1 cellular context compared by ENCODE assay signal in genomic region chr1:204692852-204693356, GRCh38.
TF ChIP-seq lines count a peak whose summit lies in the region.

No MANE protein-coding gene starts in this region.

TF ChIP-seq in K562, 482 proteins besides CTCF, POLR2A, EP300 and RAD21 (continued from another document and continues in another):
- no peak for TF ChIP-seq TEAD4 (IDR thresholded peaks at IDR 0.05; ENCODE audit: low read length)
- TF ChIP-seq TEAD4 (CRISPR knock-in tag; IDR thresholded peaks at IDR 0.05; ENCODE audit: borderline replicate concordance): no peak
- TF ChIP-seq CREB5 (CRISPR knock-in tag; IDR thresholded peaks at IDR 0.05): no peak
- TF ChIP-seq ZNF175 (CRISPR knock-in tag; IDR thresholded peaks at IDR 0.05; ENCODE audit: low read depth): no peak
- no peak for TF ChIP-seq TAF1 (IDR thresholded peaks at IDR 0.05; ENCODE audit: control insufficient read depth, extremely low read depth, insufficient read depth, low read length, severe bottlenecking)
- peak; percentile 60; the same call in 1 of the 2 replicates for TF ChIP-seq RFX1 (IDR thresholded peaks at IDR 0.05)
- no peak for TF ChIP-seq NR2F6 (CRISPR knock-in tag; IDR thresholded peaks at IDR 0.05)
- peak; percentile 61 for TF ChIP-seq FOXM1 (IDR thresholded peaks at IDR 0.05; ENCODE audit: low read depth)
- no peak for TF ChIP-seq FOXM1 (CRISPR knock-in tag; IDR thresholded peaks at IDR 0.05; ENCODE audit: low read depth)
- TF ChIP-seq ZNF644 (tag; IDR thresholded peaks at IDR 0.05; ENCODE audit: low read depth): no peak
- TF ChIP-seq ZNF695 (CRISPR knock-in tag; IDR thresholded peaks at IDR 0.05): no peak
- TF ChIP-seq ARID1B (IDR thresholded peaks at IDR 0.05): peak; percentile 87
- TF ChIP-seq RBM39 (optimal IDR thresholded peaks at IDR 0.05; ENCODE audit: low read depth, low read length): peak; percentile 83
- no peak for TF ChIP-seq C11orf30 (IDR thresholded peaks at IDR 0.05; ENCODE audit: low read depth)
- no peak for TF ChIP-seq RBM15 (IDR thresholded peaks at IDR 0.05; ENCODE audit: insufficient read depth, low read length)
- TF ChIP-seq ZNF512 (tag; IDR thresholded peaks at IDR 0.05): peak; percentile 45
- TF ChIP-seq PRPF4 (IDR thresholded peaks at IDR 0.05; ENCODE audit: insufficient read depth, low read depth, low read length, poor library complexity, severe bottlenecking): no peak
- TF ChIP-seq COPS2 (conservative IDR thresholded peaks at IDR 0.05): no peak
- TF ChIP-seq ESRRA (IDR thresholded peaks at IDR 0.05; ENCODE audit: borderline replicate concordance, low read depth): no peak
- no peak for TF ChIP-seq NCOA6 (IDR thresholded peaks at IDR 0.05)
- TF ChIP-seq E4F1 (CRISPR knock-in tag; IDR thresholded peaks at IDR 0.05; ENCODE audit: borderline replicate concordance): no peak
- TF ChIP-seq MNT (conservative IDR thresholded peaks at IDR 0.05): peak in 1 of 2 experiments; percentile 61; a peak in 1 of 4 replicates
- no peak for TF ChIP-seq NCOA2 (IDR thresholded peaks at IDR 0.05; ENCODE audit: partially characterized antibody in 2 of 2)
- no peak for TF ChIP-seq ZNF740 (CRISPR knock-in tag; IDR thresholded peaks at IDR 0.05)
- no peak for TF ChIP-seq ZNF740 (tag; IDR thresholded peaks at IDR 0.05)
- TF ChIP-seq SIRT6 (IDR thresholded peaks at IDR 0.05; ENCODE audit: low read depth, low read length): no peak
- no peak for TF ChIP-seq CBX8 (IDR thresholded peaks at IDR 0.05; ENCODE audit: borderline replicate concordance, extremely low read depth, low read depth, low read length, poor library complexity, severe bottlenecking)
- 0 out of 2 replicates have a peak, but pooled peaks have one; percentile 26 for TF ChIP-seq RBFOX2 (IDR thresholded peaks at IDR 0.05; ENCODE audit: low read depth, low read length)
- TF ChIP-seq SFPQ (IDR thresholded peaks at IDR 0.05; ENCODE audit: low read depth, low read length): no peak
- no peak for TF ChIP-seq ZNF444 (CRISPR knock-in tag; IDR thresholded peaks at IDR 0.05)
- no peak for TF ChIP-seq HNRNPH1 (optimal IDR thresholded peaks at IDR 0.05; ENCODE audit: low read depth, low read length)
- TF ChIP-seq ZNF174 (CRISPR knock-in tag; IDR thresholded peaks at IDR 0.05): no peak
- TF ChIP-seq ZNF354B (CRISPR knock-in tag; IDR thresholded peaks at IDR 0.05): no peak
- TF ChIP-seq POLR2G (IDR thresholded peaks at IDR 0.05; ENCODE audit: low read depth, low read length): no peak
- peak; percentile 32 to 45; a peak in 2 of 4 replicates for TF ChIP-seq NRF1 (conservative IDR thresholded peaks at IDR 0.05 in 1 of 2, IDR thresholded peaks at IDR 0.05 in 1 of 2)
- TF ChIP-seq ZNF511 (CRISPR knock-in tag; IDR thresholded peaks at IDR 0.05): no peak
- TF ChIP-seq DMBX1 (CRISPR knock-in tag; IDR thresholded peaks at IDR 0.05; ENCODE audit: borderline replicate concordance): peak; percentile 33; the same call in 1 of the 2 replicates
- TF ChIP-seq MIER1 (IDR thresholded peaks at IDR 0.05; ENCODE audit: low read depth): no peak
- no peak for TF ChIP-seq HINFP (tag; conservative IDR thresholded peaks at IDR 0.05; ENCODE audit: low read depth)
- TF ChIP-seq ID3 (CRISPR knock-in tag; IDR thresholded peaks at IDR 0.05): no peak
- TF ChIP-seq ID3 (tag; IDR thresholded peaks at IDR 0.05): no peak
- no peak for TF ChIP-seq IRF9 (tag; IDR thresholded peaks at IDR 0.05)
- TF ChIP-seq NKRF (IDR thresholded peaks at IDR 0.05; ENCODE audit: borderline replicate concordance): no peak; the same call in 1 of the 2 replicates
- TF ChIP-seq MTA2 (IDR thresholded peaks at IDR 0.05; ENCODE audit: low read depth): peak; percentile 58; the same call in 1 of the 2 replicates
- TF ChIP-seq ZNF316 (IDR thresholded peaks at IDR 0.05): peak; percentile 16; the same call in 1 of the 2 replicates
- TF ChIP-seq KLF16 (IDR thresholded peaks at IDR 0.05): no peak
- no peak for TF ChIP-seq DEAF1 (CRISPR knock-in tag; IDR thresholded peaks at IDR 0.05)
